ENCODE assay signal across 25 cellular contexts in genomic region chr22:32430352-32430751, GRCh38. TPM values are rescaled to one million over a fixed set of nuclear protein-coding genes. Genes with fewer than 3 reads are reported as not detected.
"Had no signal": no experiment of that assay in that cellular context is flagged by ENCODE, and none has a peak within 500 bp of the region (broad histone marks: within the 10 kb centered on the region; RNA-seq: fewer than 3 reads in every experiment).

No MANE protein-coding gene starts in this region.

- H3K27ac ChIP-seq: HL-60, KMS-11, RWPE1 had no signal

- H3K9me3 ChIP-seq: SK-N-SH had no signal

- DNase-seq: Kasumi-1, MM.1S, NCI-H1092 treated with DMSO at 0.1 percent for 48 hours, NCI-H1436, NCI-H187, NCI-H2029, NCI-H2081 treated with DMSO at 0.1 percent for 48 hours, NCI-H2171, NCI-H226, NCI-H446, NCI-H510A, NCI-H524 treated with DMSO at 0.1 percent for 48 hours, NCI-H69, NCI-H774, SHP77, SK-N-SH, SW 1271 had no signal

- H3K4me3 ChIP-seq: K562 had no signal

- FAIRE-seq: HTR-8/SVneo, K562 had no signal

- ATAC-seq: K562 had no signal

- H3K9ac ChIP-seq: KMS-11, SK-N-SH had no signal

RNA-seq across cellular contexts. Expression of gene BPIFC, which starts 33.9 kb away (rescaled TPM):
- total RNA-seq: K562, M059J, SK-MEL-5 had no signal
- polyA plus RNA-seq: IgD-negative memory B cell, K562, SK-N-SH had no signal
